ENCODE assay signal across 1 cellular context in the genomic region with DNA sequence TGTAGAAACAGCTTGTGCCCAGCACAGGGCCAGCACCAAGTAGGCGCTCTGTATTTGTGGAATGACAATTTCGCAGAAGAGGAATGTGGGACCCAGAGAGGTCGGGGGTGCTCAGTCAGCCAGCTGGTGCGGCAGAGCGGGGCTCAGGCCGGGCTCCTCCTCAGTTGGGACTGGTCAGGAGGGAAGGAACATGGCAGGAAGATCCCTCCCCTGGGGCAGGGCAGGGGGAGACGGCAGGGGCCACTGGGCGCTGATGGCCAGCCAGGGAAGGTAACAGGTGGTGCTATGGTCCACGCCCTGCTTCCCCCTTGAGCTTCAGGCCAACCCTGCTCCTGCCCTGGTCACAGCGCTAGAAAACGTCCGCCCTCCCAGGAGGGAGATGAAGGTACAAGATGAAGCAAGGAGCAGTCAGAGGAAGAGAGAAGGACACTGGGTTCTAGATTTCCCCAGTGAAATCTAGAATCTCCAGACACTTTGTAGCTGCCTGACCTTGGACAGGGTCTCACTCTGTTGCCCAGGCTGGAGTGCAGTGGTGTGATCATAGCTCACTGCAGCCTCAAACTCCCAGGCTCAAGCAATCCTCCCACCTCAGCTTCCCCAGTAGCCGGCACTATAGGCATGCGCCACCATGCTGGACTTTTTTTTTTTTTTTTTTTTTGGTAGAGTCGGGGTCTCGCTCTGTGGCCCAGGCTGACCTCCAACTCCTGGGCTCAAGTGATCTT.
TF ChIP-seq lines count a peak whose summit lies in the region.

No MANE protein-coding gene starts in this region.

TF ChIP-seq in GM12878, 131 proteins besides CTCF, POLR2A, EP300 and RAD21:
- TF ChIP-seq IRF4 (IDR thresholded peaks at IDR 0.05; ENCODE audit: low read depth, low read length) = no peak
- no peak for TF ChIP-seq FOXM1 (IDR thresholded peaks at IDR 0.05; ENCODE audit: low read depth, low read length)
- TF ChIP-seq NR2C2 (IDR thresholded peaks at IDR 0.05; ENCODE audit: borderline replicate concordance, control insufficient read depth, insufficient read length, low read depth) = no peak
- no peak for TF ChIP-seq CHD2 (IDR thresholded peaks at IDR 0.05; ENCODE audit: borderline replicate concordance, low read depth, low read length)
- TF ChIP-seq NKRF (conservative IDR thresholded peaks at IDR 0.05) = no peak
- TF ChIP-seq ATF7 (IDR thresholded peaks at IDR 0.05; ENCODE audit: low read depth) = no peak
- no peak for TF ChIP-seq RB1 (IDR thresholded peaks at IDR 0.05; ENCODE audit: borderline replicate concordance)
- TF ChIP-seq, protein P1, sequence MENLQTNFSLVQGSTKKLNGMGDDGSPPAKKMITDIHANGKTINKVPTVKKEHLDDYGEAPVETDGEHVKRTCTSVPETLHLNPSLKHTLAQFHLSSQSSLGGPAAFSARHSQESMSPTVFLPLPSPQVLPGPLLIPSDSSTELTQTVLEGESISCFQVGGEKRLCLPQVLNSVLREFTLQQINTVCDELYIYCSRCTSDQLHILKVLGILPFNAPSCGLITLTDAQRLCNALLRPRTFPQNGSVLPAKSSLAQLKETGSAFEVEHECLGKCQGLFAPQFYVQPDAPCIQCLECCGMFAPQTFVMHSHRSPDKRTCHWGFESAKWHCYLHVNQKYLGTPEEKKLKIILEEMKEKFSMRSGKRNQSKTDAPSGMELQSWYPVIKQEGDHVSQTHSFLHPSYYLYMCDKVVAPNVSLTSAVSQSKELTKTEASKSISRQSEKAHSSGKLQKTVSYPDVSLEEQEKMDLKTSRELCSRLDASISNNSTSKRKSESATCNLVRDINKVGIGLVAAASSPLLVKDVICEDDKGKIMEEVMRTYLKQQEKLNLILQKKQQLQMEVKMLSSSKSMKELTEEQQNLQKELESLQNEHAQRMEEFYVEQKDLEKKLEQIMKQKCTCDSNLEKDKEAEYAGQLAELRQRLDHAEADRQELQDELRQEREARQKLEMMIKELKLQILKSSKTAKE (IDR thresholded peaks at IDR 0.05; ENCODE audit: low read depth, poor library complexity, severe bottlenecking) = no peak
- no peak for TF ChIP-seq SUPT20H (IDR thresholded peaks at IDR 0.05; ENCODE audit: borderline replicate concordance, control insufficient read depth, low read depth, low read length)
- TF ChIP-seq NFIC (IDR thresholded peaks at IDR 0.05; ENCODE audit: low read depth, low read length) = no peak
- TF ChIP-seq ZNF384 (IDR thresholded peaks at IDR 0.05; ENCODE audit: borderline replicate concordance, low read depth, low read length) = no peak
- TF ChIP-seq NFXL1 (IDR thresholded peaks at IDR 0.05; ENCODE audit: borderline replicate concordance) = no peak
- no peak for TF ChIP-seq RCOR1 (conservative IDR thresholded peaks at IDR 0.05; ENCODE audit: low read depth, low read length)
- TF ChIP-seq TCF12 (IDR thresholded peaks at IDR 0.05; ENCODE audit: low read depth, low read length) = no peak
- no peak for TF ChIP-seq RFX5 (IDR thresholded peaks at IDR 0.05; ENCODE audit: low read depth, low read length)
- TF ChIP-seq CHD1 (IDR thresholded peaks at IDR 0.05; ENCODE audit: low read depth, low read length) = no peak
- TF ChIP-seq MYB (IDR thresholded peaks at IDR 0.05; ENCODE audit: borderline replicate concordance, low read depth, low read length) = no peak
- TF ChIP-seq LARP7 (IDR thresholded peaks at IDR 0.05) = no peak
- TF ChIP-seq BACH1 (IDR thresholded peaks at IDR 0.05; ENCODE audit: borderline replicate concordance) = no peak
